Comparison of ENCODE assay signal across 1 cellular context in the genomic region with DNA sequence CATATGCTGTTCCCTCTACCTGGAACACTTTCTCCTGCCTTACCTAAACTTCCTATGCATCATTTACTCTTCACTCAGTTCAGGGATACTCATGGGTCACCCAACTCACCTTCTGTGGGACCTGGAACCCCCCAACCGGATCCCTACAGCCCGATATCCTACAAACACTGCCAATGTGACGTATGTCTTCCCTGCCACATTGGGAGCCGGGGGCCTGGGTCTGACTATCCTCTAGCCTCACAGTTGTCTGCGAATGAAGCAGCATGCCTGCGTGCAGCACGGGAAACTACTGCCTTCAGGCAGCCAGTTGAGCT.
TF ChIP-seq lines count a peak whose summit lies in the region.

No MANE protein-coding gene starts in this region.

TF ChIP-seq in K562, 482 proteins besides CTCF, POLR2A, EP300 and RAD21:
- TF ChIP-seq MEF2A (IDR thresholded peaks at IDR 0.05; ENCODE audit: control insufficient read depth, low read depth, low read length) (0 out of 2 replicates have a peak, but pooled peaks have one; percentile 40), MYNN (IDR thresholded peaks at IDR 0.05) (no peak), MYNN (CRISPR knock-in tag; IDR thresholded peaks at IDR 0.05) (no peak)
